29 cellular contexts compared by ENCODE assay signal in genomic region chrX:12236156-12236555, GRCh38.
"Had no signal": no experiment of that assay in that cellular context is flagged by ENCODE, and none has a peak within 500 bp of the region (broad histone marks: within the 10 kb centered on the region; RNA-seq: fewer than 3 reads in every experiment).

No MANE protein-coding gene starts in this region.

- H3K4me1 ChIP-seq: stomach, suprapubic skin, testis, thyroid gland, tibial artery, tibial nerve, transverse colon, upper lobe of left lung, upper lobe of right lung, uterus, vagina had no signal

- H3K4me3 ChIP-seq: stomach, suprapubic skin, testis, thoracic aorta, thyroid gland, tibial artery, tibial nerve, transverse colon, upper lobe of left lung, upper lobe of right lung, uterus, vagina had no signal

- H3K9me3 Mint-ChIP-seq: stimulated activated memory B cell treated with anti-CD40 and anti-IgM and Interleukin-4, amounts not matched to agents 10 μg/mL and 1 μg/mL and 100 μg/mL, for 72 hours; stimulated activated naive B cell treated with anti-CD40 and anti-IgM and Interleukin-4, amounts not matched to agents 10 μg/mL and 1 μg/mL and 100 μg/mL, for 72 hours; stimulated activated naive CD8-positive, alpha-beta T cell treated with anti-CD3 and anti-CD28 coated beads, Interleukin-15, amount 100 ng/mL, for 72 hours; stimulated activated naive CD8-positive, alpha-beta T cell treated with anti-CD3 and anti-CD28 coated beads, Interleukin-15, Interleukin-2, amounts not matched to agents 100 ng/mL and 50 ng/mL, for 24 hours; type B pancreatic cell had no signal

- H3K27ac ChIP-seq: stomach, suprapubic skin, testis, thoracic aorta, thyroid gland, tibial artery, tibial nerve, transverse colon, upper lobe of left lung, upper lobe of right lung, uterus, vagina had no signal

- H3K4me1 Mint-ChIP-seq: stimulated activated effector memory CD8-positive, alpha-beta T cell treated with anti-CD3 and anti-CD28 coated beads, Interleukin-12 subunit alpha, Interleukin-12 subunit beta, amount 100 ng/mL, for 72 hours; stimulated activated memory B cell treated with anti-CD40 and anti-IgM and Interleukin-4, amounts not matched to agents 10 μg/mL and 1 μg/mL and 100 μg/mL, for 72 hours; stimulated activated naive B cell treated with anti-CD40 and anti-IgM and Interleukin-4, amounts not matched to agents 10 μg/mL and 1 μg/mL and 100 μg/mL, for 72 hours; stimulated activated naive CD8-positive, alpha-beta T cell treated with anti-CD3 and anti-CD28 coated beads, Interleukin-15, amount 100 ng/mL, for 72 hours had no signal

- FAIRE-seq: urothelium cell line had no signal

- H3K36me3 ChIP-seq: stomach, suprapubic skin, thoracic aorta, thyroid gland, tibial artery, tibial nerve, transverse colon, upper lobe of left lung, upper lobe of right lung, uterus, vagina had no signal

- H3K4me3 Mint-ChIP-seq: stimulated activated effector memory CD8-positive, alpha-beta T cell treated with anti-CD3 and anti-CD28 coated beads, Interleukin-12 subunit alpha, Interleukin-12 subunit beta, amount 100 ng/mL, for 72 hours; stimulated activated memory B cell treated with anti-CD40 and anti-IgM and Interleukin-4, amounts not matched to agents 10 μg/mL and 1 μg/mL and 100 μg/mL, for 72 hours; stimulated activated naive B cell treated with anti-CD40 and anti-IgM and Interleukin-4, amounts not matched to agents 10 μg/mL and 1 μg/mL and 100 μg/mL, for 72 hours; stimulated activated naive CD8-positive, alpha-beta T cell treated with anti-CD3 and anti-CD28 coated beads, Interleukin-15, amount 100 ng/mL, for 72 hours; stimulated activated naive CD8-positive, alpha-beta T cell treated with anti-CD3 and anti-CD28 coated beads, Interleukin-15, Interleukin-2, amounts not matched to agents 100 ng/mL and 50 ng/mL, for 24 hours; type B pancreatic cell had no signal

- H3K27me3 ChIP-seq: stomach, suprapubic skin, testis, thyroid gland, tibial artery, tibial nerve, transverse colon, upper lobe of left lung, upper lobe of right lung, uterus, vagina had no signal

- ATAC-seq: stimulated activated effector memory CD8-positive, alpha-beta T cell treated with anti-CD3 and anti-CD28 coated beads, Interleukin-12 subunit alpha, Interleukin-12 subunit beta, amount 100 ng/mL, for 72 hours; stimulated activated memory B cell treated with anti-CD40 and anti-IgM and Interleukin-4, amounts not matched to agents 10 μg/mL and 1 μg/mL and 100 μg/mL, for 72 hours; stimulated activated naive B cell treated with anti-CD40 and anti-IgM and Interleukin-4, amounts not matched to agents 10 μg/mL and 1 μg/mL and 100 μg/mL, for 72 hours; stimulated activated naive CD8-positive, alpha-beta T cell treated with anti-CD3 and anti-CD28 coated beads, Interleukin-15, amount 100 ng/mL, for 72 hours; stimulated activated naive CD8-positive, alpha-beta T cell treated with anti-CD3 and anti-CD28 coated beads, Interleukin-15, Interleukin-2, amounts not matched to agents 100 U/mL and 50 U/mL, for 24 hours; upper lobe of right lung had no signal

- H3K27me3 Mint-ChIP-seq: stimulated activated memory B cell treated with anti-CD40 and anti-IgM and Interleukin-4, amounts not matched to agents 10 μg/mL and 1 μg/mL and 100 μg/mL, for 72 hours; stimulated activated naive CD8-positive, alpha-beta T cell treated with anti-CD3 and anti-CD28 coated beads, Interleukin-15, amount 100 ng/mL, for 72 hours; stimulated activated naive CD8-positive, alpha-beta T cell treated with anti-CD3 and anti-CD28 coated beads, Interleukin-15, Interleukin-2, amounts not matched to agents 100 ng/mL and 50 ng/mL, for 24 hours; type B pancreatic cell had no signal

- DNase-seq: stimulated activated CD4-positive, alpha-beta T cell treated with anti-CD3 and anti-CD28 coated beads, Interleukin-2, amount 100 ng/mL, for 48 hours; stimulated activated CD4-positive, alpha-beta T cell treated with anti-CD3 and anti-CD28 coated beads, Interleukin-4, amount 100 ng/mL, for 1 hour; stimulated activated CD4-positive, alpha-beta T cell treated with anti-CD3 and anti-CD28 coated beads, Interleukin-4, amount 100 ng/mL, for 24 hours; stimulated activated CD4-positive, alpha-beta T cell treated with anti-CD3 and anti-CD28 coated beads, Interleukin-4, amount 100 ng/mL, for 4 hours; stimulated activated CD8-positive, alpha-beta memory T cell treated with anti-CD3 and anti-CD28 coated beads, Interleukin-4, amount 100 ng/mL, for 48 hours; stimulated activated naive B cell treated with anti-CD40 and anti-IgM and Interleukin-4, amounts not matched to agents 10 μg/mL and 1 μg/mL and 100 μg/mL, for 72 hours; stimulated activated naive CD4-positive, alpha-beta T cell; stimulated activated naive CD4-positive, alpha-beta T cell treated with Interleukin-2 at 50 U/mL for 16 hours; stimulated activated naive CD8-positive, alpha-beta T cell treated with anti-CD3 and anti-CD28 coated beads, Interleukin-15, amount 100 ng/mL, for 72 hours; stimulated activated naive CD8-positive, alpha-beta T cell treated with anti-CD3 and anti-CD28 coated beads, Interleukin-15, Interleukin-2, amounts not matched to agents 100 U/mL and 50 U/mL, for 24 hours; stomach; substantia nigra; testis; thyroid gland; tibial artery; transverse colon; trophoblast cell; upper lobe of left lung; upper lobe of right lung; uterus had no signal

- H3K27ac Mint-ChIP-seq: stimulated activated effector memory CD8-positive, alpha-beta T cell treated with anti-CD3 and anti-CD28 coated beads, Interleukin-12 subunit alpha, Interleukin-12 subunit beta, amount 100 ng/mL, for 72 hours; stimulated activated memory B cell treated with anti-CD40 and anti-IgM and Interleukin-4, amounts not matched to agents 10 μg/mL and 1 μg/mL and 100 μg/mL, for 72 hours; stimulated activated naive B cell treated with anti-CD40 and anti-IgM and Interleukin-4, amounts not matched to agents 10 μg/mL and 1 μg/mL and 100 μg/mL, for 72 hours; stimulated activated naive CD8-positive, alpha-beta T cell treated with anti-CD3 and anti-CD28 coated beads, Interleukin-15, amount 100 ng/mL, for 72 hours; stimulated activated naive CD8-positive, alpha-beta T cell treated with anti-CD3 and anti-CD28 coated beads, Interleukin-15, Interleukin-2, amounts not matched to agents 100 ng/mL and 50 ng/mL, for 24 hours; type B pancreatic cell had no signal

- H3K9me3 ChIP-seq: stomach, suprapubic skin, testis, thoracic aorta, thyroid gland, tibial artery, tibial nerve, transverse colon, upper lobe of left lung, upper lobe of right lung, uterus, vagina had no signal

- H3K36me3 Mint-ChIP-seq: stimulated activated effector memory CD8-positive, alpha-beta T cell treated with anti-CD3 and anti-CD28 coated beads, Interleukin-12 subunit alpha, Interleukin-12 subunit beta, amount 100 ng/mL, for 72 hours; stimulated activated memory B cell treated with anti-CD40 and anti-IgM and Interleukin-4, amounts not matched to agents 10 μg/mL and 1 μg/mL and 100 μg/mL, for 72 hours; stimulated activated naive B cell treated with anti-CD40 and anti-IgM and Interleukin-4, amounts not matched to agents 10 μg/mL and 1 μg/mL and 100 μg/mL, for 72 hours; type B pancreatic cell had no signal
